8 cellular contexts compared by ENCODE assay signal in genomic region chr3:33438871-33439270, GRCh38. TPM values are rescaled to one million over a fixed set of nuclear protein-coding genes. Genes with fewer than 3 reads are reported as not detected.
DNase-seq lines count a peak whose midpoint lies in the region; ATAC-seq and TF ChIP-seq lines count a peak whose summit lies in the region.

No MANE protein-coding gene starts in this region.

- H3K9me3 ChIP-seq in left ventricle myocardium inferior (replicated peaks) (no peaks in the 10 kb centered on the region), lower lobe of right lung (no peaks in the 10 kb centered on the region), uterus (no peaks in the 10 kb centered on the region)

- intact Hi-C loops in left ventricle myocardium inferior (cut with micrococcal nuclease): no loop called here
- intact Hi-C loops in Right ventricle myocardium inferior (cut with DNase I): loop anchor here (10.0 kb wide), 1 partner anchor 324 kb away; the partner anchor contains the start of gene CRTAP
- intact Hi-C loops in lower lobe of right lung (cut with DNase I): no loop called here
- intact Hi-C loops in uterus (cut with DNase I; ENCODE audit: low total_unique reads): no loop called here

- no peak for TF ChIP-seq CTCF in left ventricle myocardium inferior (IDR thresholded peaks at IDR 0.05; ENCODE audit: borderline replicate concordance)
- TF ChIP-seq CTCF in lower lobe of right lung (IDR thresholded peaks at IDR 0.05): no peak
- no peak for TF ChIP-seq CTCF in uterus (IDR thresholded peaks at IDR 0.05)

- H3K4me3 ChIP-seq in left ventricle myocardium inferior: peak overlapping the region; percentile 83
- H3K4me3 ChIP-seq in lower lobe of right lung: peak overlapping the region; percentile 91
- H3K4me3 ChIP-seq in uterus: peak overlapping the region; percentile 71 to 83

- H3K27me3 ChIP-seq in left ventricle myocardium inferior (ENCODE audit: low read depth): no peaks in the 10 kb centered on the region
- H3K27me3 ChIP-seq in lower lobe of right lung (ENCODE audit: low read depth): no peaks in the 10 kb centered on the region
- H3K27me3 ChIP-seq in uterus: no peaks in the 10 kb centered on the region

- TF ChIP-seq POLR2A in uterus (IDR thresholded peaks at IDR 0.05): no peak

- DNase-seq in left ventricle myocardium inferior: no peak
- no peak for DNase-seq in Right ventricle myocardium inferior (ENCODE audit: missing footprints)
- peak; percentile 19 for DNase-seq in astrocyte of the hippocampus (ENCODE audit: low read depth, low spot score)
- DNase-seq in lower lobe of right lung: no peak
- no peak for DNase-seq in uterus
- DNase-seq in NCI-H345 treated with DMSO at 0.1 percent for 48 hours (lab: John Stamatoyannopoulos, UW; ENCODE audit: unreplicated experiment): no peak
- no peak for DNase-seq in HK-2 (ENCODE audit: unreplicated experiment)

- ATAC-seq in Right ventricle myocardium inferior (no peak), lower lobe of right lung (no peak), GM18502 (IDR thresholded peaks at IDR 0.05; ENCODE audit: poor library complexity, unreplicated experiment) (no peak)

- H3K4me1 ChIP-seq in left ventricle myocardium inferior (peaks cover 71% of the 10 kb centered on the region), lower lobe of right lung (peaks cover 54% of the 10 kb centered on the region), uterus (peaks cover 0 to 13% of the 10 kb centered on the region in 2 donors)

- H3K36me3 ChIP-seq in left ventricle myocardium inferior (no peaks in the 10 kb centered on the region), lower lobe of right lung (no peaks in the 10 kb centered on the region), uterus (no peaks in the 10 kb centered on the region)

- H3K27ac ChIP-seq in left ventricle myocardium inferior (replicated peaks) (peak overlapping the region; percentile 98), lower lobe of right lung (peak overlapping the region; percentile 98), uterus (peak overlapping the region; percentile 92 to 95)

RNA-seq across cellular contexts. Expression of gene UBP1, which starts 1.3 kb away (rescaled TPM):
- total RNA-seq in left ventricle myocardium inferior (40.6 TPM), Right ventricle myocardium inferior (42.3 TPM), lower lobe of right lung (67.0 TPM), uterus (10 to 100 TPM; 25.6 to 86.3 (median 51.2) TPM)
